Comparison of ENCODE assay signal across 8 cellular contexts in the genomic region with DNA sequence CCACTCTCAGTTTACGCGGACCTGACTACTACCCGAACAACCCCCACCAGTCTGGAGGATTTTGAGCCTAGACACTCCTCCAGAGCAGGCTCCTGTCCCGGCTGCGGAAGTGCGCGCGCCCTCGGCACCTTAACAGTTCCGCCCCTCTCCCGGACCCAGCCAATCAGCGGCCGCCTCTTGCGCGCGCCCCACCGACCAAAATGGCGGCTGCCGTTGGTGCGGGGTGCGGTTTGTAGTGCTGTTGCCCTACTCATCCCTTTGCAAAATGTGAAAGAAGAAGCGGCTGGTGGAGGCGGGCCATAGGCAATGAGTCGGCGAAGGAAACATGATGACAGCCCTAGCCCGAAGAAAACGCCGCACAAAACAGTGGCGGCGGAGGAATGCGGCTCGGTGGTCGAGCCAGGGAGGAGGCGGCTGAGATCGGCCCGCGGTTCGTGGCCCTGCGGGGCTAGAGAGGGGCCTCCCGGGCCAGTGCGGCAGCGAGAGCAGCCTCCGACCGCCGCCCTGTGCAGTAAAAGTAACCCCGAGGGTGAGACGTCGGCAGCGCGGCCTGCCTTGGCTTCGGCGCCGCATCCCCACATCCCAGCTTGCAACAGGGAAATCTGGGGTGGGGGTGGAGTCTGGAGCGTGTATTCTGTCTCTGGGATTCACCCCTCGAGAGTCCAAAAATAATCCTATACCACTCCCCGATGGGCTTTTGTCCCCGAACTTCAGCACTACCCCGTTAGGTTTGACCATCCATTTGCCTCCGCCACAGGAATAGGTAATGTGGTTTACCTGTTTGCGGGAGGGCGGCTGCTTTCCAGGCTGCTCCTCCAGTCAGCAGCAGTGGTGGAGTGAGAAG. TPM values are rescaled to one million over a fixed set of nuclear protein-coding genes. Genes with fewer than 3 reads are reported as not detected.
A peak's percentile ranks its signal among the peaks of the same experiment; 100 is the strongest.
DNase-seq lines count a peak whose midpoint lies in the region; ATAC-seq and TF ChIP-seq lines count a peak whose summit lies in the region.

ETAA1 (plus strand) TSS at position 191 of the 844 bp plus-strand sequence; CDS start at position 307, 116 bp downstream.

- H3K4me3 ChIP-seq in AG04449 (ENCODE audit: low read depth, low read length): peak within 1 kb of the TSS; percentile 79
- peak within 1 kb of the TSS; percentile 77 to 98 (median 92) for H3K4me3 ChIP-seq in spleen

- H3K4me1 Mint-ChIP-seq in central memory CD8-positive, alpha-beta T cell: peaks cover 13% of the 10 kb centered on the region

- peak within 1 kb of the TSS; percentile 80 to 95 (median 94) for H3K27ac ChIP-seq in spleen

- H3K36me3 Mint-ChIP-seq in central memory CD8-positive, alpha-beta T cell (ENCODE audit: insufficient read depth): peaks cover 12% of the 10 kb centered on the region

- no peaks in the 10 kb centered on the region for H3K27me3 ChIP-seq in spleen (replicated peaks in 1 of 7)

- peaks cover 0 to 47% (median 21%) of the 10 kb centered on the region in 6 donors for H3K4me1 ChIP-seq in spleen

- no peaks in the 10 kb centered on the region for H3K9me3 ChIP-seq in spleen

- 0 to 1% (median 0%) methylated on average over 40 to 61 of the region's 61 CpGs for WGBS in spleen, 5 donors

- ATAC-seq in GM18907 (IDR thresholded peaks at IDR 0.05; ENCODE audit: unreplicated experiment) (peak; percentile 99), HG03159 (IDR thresholded peaks at IDR 0.05; ENCODE audit: unreplicated experiment) (peak; percentile 99)
- peak; percentile 96 for ATAC-seq in central memory CD8-positive, alpha-beta T cell (replicated peaks; ENCODE audit: extremely low read depth, poor library complexity, severe bottlenecking)

- peaks cover 0 to 11% (median 0%) of the 10 kb centered on the region in 6 donors for H3K36me3 ChIP-seq in spleen

- CTCF ChIA-PET in AG04449 (lab: Yijun Ruan, JAX): no interaction called here

- peak within 1 kb of the TSS; percentile 95 for H3K4me3 Mint-ChIP-seq in central memory CD8-positive, alpha-beta T cell

- no peak for TF ChIP-seq CTCF in AG04449 (IDR thresholded peaks at IDR 0.05; ENCODE audit: insufficient read depth, low read length, missing control alignments)
- no peak for TF ChIP-seq CTCF in spleen (IDR thresholded peaks at IDR 0.05 in 8 of 11, conservative IDR thresholded peaks at IDR 0.05 in 3 of 11)

- DNase-seq in AG04449 (ENCODE audit: low read depth, low spot score): peak; percentile 24
- DNase-seq in NCI-H345 (lab: John Stamatoyannopoulos, UW): peak; percentile 95
- DNase-seq in activated CD4-positive, CD25-positive, alpha-beta regulatory T cell treated with anti-CD3 and anti-CD28 coated beads, Interleukin-2, amount 50 U/mL, for 16 hours (ENCODE audit: low read depth, low spot score): peak; percentile 88
- peak; percentile 87 to 88 for DNase-seq in central memory CD8-positive, alpha-beta T cell (ENCODE audit: low spot score in 2 of 2)
- peak; percentile 90 for DNase-seq in inferior parietal cortex (ENCODE audit: extremely low spot score)
- peak; percentile 98 for DNase-seq in spleen

- H3K27me3 Mint-ChIP-seq in central memory CD8-positive, alpha-beta T cell: no peaks in the 10 kb centered on the region

- peak in 1 of 3 donors; percentile 6 for TF ChIP-seq POLR2A in spleen (IDR thresholded peaks at IDR 0.05)

- H3K27ac Mint-ChIP-seq in central memory CD8-positive, alpha-beta T cell (ENCODE audit: low read depth): peak within 1 kb of the TSS; percentile 98

- H3K9me3 Mint-ChIP-seq in central memory CD8-positive, alpha-beta T cell: no peaks in the 10 kb centered on the region

- intact Hi-C loops in spleen (cut with DNase I; ENCODE audit: low total_unique reads): no loop called here

- POLR2A ChIA-PET in AG04449 (lab: Yijun Ruan, JAX): interaction anchor here (0.5 to 0.8 kb wide), 4 partner anchors 137 to 964 kb away, joined by 3 to 4 read pairs (median 3); no protein-coding TSS in a partner anchor

RNA-seq across cellular contexts. Expression of gene ETAA1, which starts in this region (rescaled TPM):
- 10 to 100 TPM in 5 of 7 donors, 1 to 10 TPM in 2; 7.4 to 22.9 (median 13.3) TPM for total RNA-seq in spleen
- 1 to 10 TPM; 7.2 to 8.4 (median 8.4) TPM for polyA plus RNA-seq in spleen

Comparison
In these comparisons a context has a peak if more than half of its experiments do, and no peak if none do; other contexts are left out.
1. Peak in every context shown above with its lines: DNase-seq, ATAC-seq, H3K4me3 ChIP-seq and H3K27ac ChIP-seq.
2. DNase-seq: peak in every context shown above with its lines; median percentile 98 in spleen; 95 in NCI-H345; 90 in inferior parietal cortex; 88 in activated CD4-positive, CD25-positive, alpha-beta regulatory T cell treated with anti-CD3 and anti-CD28 coated beads, Interleukin-2, amount 50 U/mL, for 16 hours; 88 in central memory CD8-positive, alpha-beta T cell; 24 in AG04449.